ENCODE assay signal across 2 cellular contexts in genomic region chr6:134954272-134954990, GRCh38.
TF ChIP-seq lines count a peak whose summit lies in the region.

No MANE protein-coding gene starts in this region.

TF ChIP-seq in GM23338, 12 proteins besides CTCF, POLR2A, EP300 and RAD21:
- TF ChIP-seq REST (IDR thresholded peaks at IDR 0.05; ENCODE audit: unreplicated experiment) (no peak), NANOG (IDR thresholded peaks at IDR 0.05; ENCODE audit: borderline replicate concordance) (no peak)

TF ChIP-seq in K562, 482 proteins besides CTCF, POLR2A, EP300 and RAD21 (continued from another document):
- TF ChIP-seq, protein P1, sequence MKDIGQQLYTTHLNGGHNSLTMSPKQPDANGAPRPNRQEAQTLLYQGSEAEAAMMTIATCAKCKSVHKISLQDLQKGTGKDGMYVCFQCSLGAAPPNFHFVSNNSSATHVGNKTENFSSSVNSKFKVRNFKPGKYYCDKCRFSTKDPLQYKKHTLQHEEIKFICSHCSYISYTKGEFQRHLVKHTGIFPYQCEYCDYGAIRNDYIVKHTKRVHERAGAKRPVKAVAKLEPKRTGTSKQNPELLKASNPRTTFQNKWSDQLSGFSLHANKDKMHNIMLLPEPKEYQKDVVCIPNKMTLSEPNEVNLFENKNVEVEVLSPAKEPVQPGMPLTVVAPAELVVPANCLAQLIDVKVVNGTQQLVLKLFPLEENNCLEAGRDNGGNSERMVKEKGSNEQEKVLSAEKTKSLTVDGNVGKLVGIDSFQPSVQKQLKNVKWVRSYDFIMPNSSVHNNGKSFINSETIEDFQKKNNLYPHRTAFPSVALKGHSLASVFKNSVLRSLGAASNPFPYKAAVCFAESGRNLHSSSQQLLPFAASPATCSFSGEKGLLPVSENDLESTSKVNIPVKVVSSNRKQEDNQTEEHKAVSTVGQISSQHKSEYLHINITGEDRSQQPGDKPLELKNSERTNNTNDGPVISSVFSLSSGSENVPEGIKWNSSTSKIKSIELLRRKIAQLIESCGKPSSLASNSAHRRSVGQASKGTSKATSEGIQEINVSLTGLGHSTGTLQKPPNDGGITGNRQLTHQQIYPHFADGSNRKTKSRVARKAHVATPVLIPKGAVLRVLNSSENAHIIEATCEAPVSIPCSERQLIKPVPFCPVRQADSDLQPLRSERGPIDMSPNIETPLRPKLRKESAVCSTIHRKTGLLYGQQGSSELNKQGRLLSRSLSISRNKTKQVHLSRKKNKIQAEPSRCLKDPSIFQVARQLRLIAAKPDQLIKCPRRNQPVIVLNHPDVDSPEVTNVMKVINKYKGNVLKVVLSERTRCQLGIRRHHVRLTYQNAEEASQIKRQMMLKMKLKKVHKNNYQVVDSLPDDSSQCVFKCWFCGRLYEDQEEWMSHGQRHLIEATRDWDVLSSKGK (CRISPR knock-in tag; IDR thresholded peaks at IDR 0.05) = no peak
- no peak for TF ChIP-seq MBD2 (IDR thresholded peaks at IDR 0.05; ENCODE audit: borderline replicate concordance, low read depth)
- TF ChIP-seq NFE2L1 (tag; IDR thresholded peaks at IDR 0.05; ENCODE audit: borderline replicate concordance, low read depth) = no peak
- no peak for TF ChIP-seq TFAP4 (CRISPR knock-in tag; IDR thresholded peaks at IDR 0.05; ENCODE audit: borderline replicate concordance)
- no peak for TF ChIP-seq PYGO2 (tag; IDR thresholded peaks at IDR 0.05)
- TF ChIP-seq NFXL1 (CRISPR knock-in tag; IDR thresholded peaks at IDR 0.05) = no peak
- no peak for TF ChIP-seq GATAD2B (IDR thresholded peaks at IDR 0.05; ENCODE audit: borderline replicate concordance)
- TF ChIP-seq ZNF316 (IDR thresholded peaks at IDR 0.05) = peak; percentile 46
- TF ChIP-seq NR2C2 (CRISPR knock-in tag; IDR thresholded peaks at IDR 0.05) = no peak
- TF ChIP-seq NR2C2 (tag; IDR thresholded peaks at IDR 0.05) = no peak
- TF ChIP-seq ZNF778 (CRISPR knock-in tag; IDR thresholded peaks at IDR 0.05) = no peak
- no peak for TF ChIP-seq ZBTB7A (IDR thresholded peaks at IDR 0.05; ENCODE audit: borderline replicate concordance, control insufficient read depth, low read depth, low read length)
- no peak for TF ChIP-seq SAFB (IDR thresholded peaks at IDR 0.05; ENCODE audit: borderline replicate concordance, low read depth, low read length)
- no peak for TF ChIP-seq ZBED1 (IDR thresholded peaks at IDR 0.05)
- TF ChIP-seq, protein P2, sequence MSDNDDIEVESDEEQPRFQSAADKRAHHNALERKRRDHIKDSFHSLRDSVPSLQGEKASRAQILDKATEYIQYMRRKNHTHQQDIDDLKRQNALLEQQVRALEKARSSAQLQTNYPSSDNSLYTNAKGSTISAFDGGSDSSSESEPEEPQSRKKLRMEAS (CRISPR knock-in tag; IDR thresholded peaks at IDR 0.05) = no peak
- TF ChIP-seq MAFF (IDR thresholded peaks at IDR 0.05; ENCODE audit: low read length) = peak; percentile 24; the same call in 1 of the 2 replicates
- no peak for TF ChIP-seq MTA2 (IDR thresholded peaks at IDR 0.05; ENCODE audit: low read depth)
- TF ChIP-seq, protein P3, sequence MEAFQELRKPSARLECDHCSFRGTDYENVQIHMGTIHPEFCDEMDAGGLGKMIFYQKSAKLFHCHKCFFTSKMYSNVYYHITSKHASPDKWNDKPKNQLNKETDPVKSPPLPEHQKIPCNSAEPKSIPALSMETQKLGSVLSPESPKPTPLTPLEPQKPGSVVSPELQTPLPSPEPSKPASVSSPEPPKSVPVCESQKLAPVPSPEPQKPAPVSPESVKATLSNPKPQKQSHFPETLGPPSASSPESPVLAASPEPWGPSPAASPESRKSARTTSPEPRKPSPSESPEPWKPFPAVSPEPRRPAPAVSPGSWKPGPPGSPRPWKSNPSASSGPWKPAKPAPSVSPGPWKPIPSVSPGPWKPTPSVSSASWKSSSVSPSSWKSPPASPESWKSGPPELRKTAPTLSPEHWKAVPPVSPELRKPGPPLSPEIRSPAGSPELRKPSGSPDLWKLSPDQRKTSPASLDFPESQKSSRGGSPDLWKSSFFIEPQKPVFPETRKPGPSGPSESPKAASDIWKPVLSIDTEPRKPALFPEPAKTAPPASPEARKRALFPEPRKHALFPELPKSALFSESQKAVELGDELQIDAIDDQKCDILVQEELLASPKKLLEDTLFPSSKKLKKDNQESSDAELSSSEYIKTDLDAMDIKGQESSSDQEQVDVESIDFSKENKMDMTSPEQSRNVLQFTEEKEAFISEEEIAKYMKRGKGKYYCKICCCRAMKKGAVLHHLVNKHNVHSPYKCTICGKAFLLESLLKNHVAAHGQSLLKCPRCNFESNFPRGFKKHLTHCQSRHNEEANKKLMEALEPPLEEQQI (IDR thresholded peaks at IDR 0.05) = no peak
- TF ChIP-seq C11orf30 (IDR thresholded peaks at IDR 0.05; ENCODE audit: low read depth) = peak; percentile 55; the same call in 1 of the 2 replicates
- no peak for TF ChIP-seq ZNF232 (CRISPR knock-in tag; IDR thresholded peaks at IDR 0.05)
- no peak for TF ChIP-seq ZNF175 (CRISPR knock-in tag; IDR thresholded peaks at IDR 0.05; ENCODE audit: low read depth)
- TF ChIP-seq ZNF174 (CRISPR knock-in tag; IDR thresholded peaks at IDR 0.05) = no peak
- TF ChIP-seq NR2F6 (CRISPR knock-in tag; IDR thresholded peaks at IDR 0.05) = no peak
- TF ChIP-seq CSDE1 (IDR thresholded peaks at IDR 0.05) = no peak
- no peak for TF ChIP-seq KDM5B (IDR thresholded peaks at IDR 0.05; ENCODE audit: insufficient replicate concordance, low read depth, low read length)
- peak; percentile 64 for TF ChIP-seq MAFG (tag; conservative IDR thresholded peaks at IDR 0.05)
- no peak for TF ChIP-seq MAFK (IDR thresholded peaks at IDR 0.05; ENCODE audit: low read length)
- no peak for TF ChIP-seq TCF7 (IDR thresholded peaks at IDR 0.05; ENCODE audit: borderline replicate concordance)
- peak; percentile 78 for TF ChIP-seq NFE2 (IDR thresholded peaks at IDR 0.05; ENCODE audit: low read depth)
- TF ChIP-seq ZNF408 (CRISPR knock-in tag; IDR thresholded peaks at IDR 0.05; ENCODE audit: low read depth) = no peak
- no peak for TF ChIP-seq DMBX1 (CRISPR knock-in tag; IDR thresholded peaks at IDR 0.05; ENCODE audit: borderline replicate concordance)
- no peak for TF ChIP-seq ZNF165 (CRISPR knock-in tag; IDR thresholded peaks at IDR 0.05; ENCODE audit: borderline replicate concordance)
- no peak for TF ChIP-seq ZNF766 (CRISPR knock-in tag; conservative IDR thresholded peaks at IDR 0.05)
- TF ChIP-seq, protein P4, sequence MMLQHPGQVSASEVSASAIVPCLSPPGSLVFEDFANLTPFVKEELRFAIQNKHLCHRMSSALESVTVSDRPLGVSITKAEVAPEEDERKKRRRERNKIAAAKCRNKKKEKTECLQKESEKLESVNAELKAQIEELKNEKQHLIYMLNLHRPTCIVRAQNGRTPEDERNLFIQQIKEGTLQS (IDR thresholded peaks at IDR 0.05) = 0 out of 2 replicates have a peak, but pooled peaks have one; percentile 16
- TF ChIP-seq, protein P4 (CRISPR knock-in tag; conservative IDR thresholded peaks at IDR 0.05) = no peak
- TF ChIP-seq TAF1 (IDR thresholded peaks at IDR 0.05; ENCODE audit: control insufficient read depth, extremely low read depth, insufficient read depth, low read length, severe bottlenecking) = no peak
- no peak for TF ChIP-seq ZNF274 (IDR thresholded peaks at IDR 0.05; ENCODE audit: borderline replicate concordance, low read depth, low read length)
- TF ChIP-seq, protein P5, sequence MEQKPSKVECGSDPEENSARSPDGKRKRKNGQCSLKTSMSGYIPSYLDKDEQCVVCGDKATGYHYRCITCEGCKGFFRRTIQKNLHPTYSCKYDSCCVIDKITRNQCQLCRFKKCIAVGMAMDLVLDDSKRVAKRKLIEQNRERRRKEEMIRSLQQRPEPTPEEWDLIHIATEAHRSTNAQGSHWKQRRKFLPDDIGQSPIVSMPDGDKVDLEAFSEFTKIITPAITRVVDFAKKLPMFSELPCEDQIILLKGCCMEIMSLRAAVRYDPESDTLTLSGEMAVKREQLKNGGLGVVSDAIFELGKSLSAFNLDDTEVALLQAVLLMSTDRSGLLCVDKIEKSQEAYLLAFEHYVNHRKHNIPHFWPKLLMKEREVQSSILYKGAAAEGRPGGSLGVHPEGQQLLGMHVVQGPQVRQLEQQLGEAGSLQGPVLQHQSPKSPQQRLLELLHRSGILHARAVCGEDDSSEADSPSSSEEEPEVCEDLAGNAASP (IDR thresholded peaks at IDR 0.05) = no peak
- TF ChIP-seq ZNF445 (CRISPR knock-in tag; IDR thresholded peaks at IDR 0.05; ENCODE audit: low read depth) = no peak
